14 cellular contexts compared by ENCODE assay signal in genomic region chr14:75422169-75422568, GRCh38. TPM values are rescaled to one million over a fixed set of nuclear protein-coding genes. Genes with fewer than 3 reads are reported as not detected.
DNase-seq lines count a peak whose midpoint lies in the region; ATAC-seq, FAIRE-seq and TF ChIP-seq lines count a peak whose summit lies in the region.
"Had no signal": no experiment of that assay in that cellular context is flagged by ENCODE, and none has a peak within 500 bp of the region (broad histone marks: within the 10 kb centered on the region; RNA-seq: fewer than 3 reads in every experiment).

No MANE protein-coding gene starts in this region.

- H3K4me2 ChIP-seq in A549: peak overlapping the region; percentile 11; the same call in 1 of the 3 replicates
- no peak overlapping the region for H3K4me2 ChIP-seq in hepatocyte

- H4K20me1 ChIP-seq in hepatocyte (ENCODE audit: insufficient read depth, poor library complexity, severe bottlenecking): no peaks in the 10 kb centered on the region

- no peaks in the 10 kb centered on the region for H3K36me3 Mint-ChIP-seq in chondrocyte (ENCODE audit: low read depth)
- H3K36me3 Mint-ChIP-seq: natural killer cell had no signal

- H3K27ac Mint-ChIP-seq in chondrocyte (ENCODE audit: unreplicated experiment): no peak overlapping the region
- H3K27ac Mint-ChIP-seq: activated naive CD4-positive, alpha-beta T cell treated with anti-CD3 and anti-CD28 coated beads, Interleukin-2, amount 10 ng/mL, durations not matched to agents 7 days and 5 days; CD8-positive, alpha-beta memory T cell; natural killer cell had no signal

- H3K9me3 ChIP-seq in A549: peaks cover 7% of the 10 kb centered on the region; the same call in 1 of the 3 replicates
- H3K9me3 ChIP-seq in hepatocyte (ENCODE audit: low read depth): no peaks in the 10 kb centered on the region
- no peaks in the 10 kb centered on the region for H3K9me3 ChIP-seq in body of pancreas

- peak overlapping the region; percentile 24 to 54; a peak in 4 of 6 replicates for H3K27ac ChIP-seq in A549
- H3K27ac ChIP-seq in hepatocyte: no peak overlapping the region
- no peak overlapping the region for H3K27ac ChIP-seq in body of pancreas

- H3K27me3 Mint-ChIP-seq in chondrocyte (ENCODE audit: low read depth): no peaks in the 10 kb centered on the region

- POLR2A ChIA-PET in A549 (lab: Yijun Ruan, JAX): no interaction called here

- ATAC-seq in A549: peak; percentile 88 to 94
- ATAC-seq in body of pancreas: no peak
- ATAC-seq: GM12878, natural killer cell had no signal

- H3K9me2 ChIP-seq in hepatocyte (replicated peaks; ENCODE audit: insufficient read depth): no peaks in the 10 kb centered on the region

- TF ChIP-seq POLR2A in A549 (IDR thresholded peaks at IDR 0.05; ENCODE audit: low read length): no peak
- TF ChIP-seq POLR2A in body of pancreas (IDR thresholded peaks at IDR 0.05): no peak

- peaks cover 3% of the 10 kb centered on the region for H3K9me3 Mint-ChIP-seq in chondrocyte (ENCODE audit: low read depth)
- H3K9me3 Mint-ChIP-seq: natural killer cell had no signal

- H3K36me3 ChIP-seq in hepatocyte (replicated peaks; ENCODE audit: insufficient read depth, low read depth) (no peaks in the 10 kb centered on the region), body of pancreas (replicated peaks in 1 of 2; ENCODE audit: insufficient read depth in 1 of 2, low read depth in 2 of 2) (no peaks in the 10 kb centered on the region)

- intact Hi-C loops in body of pancreas (cut with DNase I): no loop called here

- H3K27me3 ChIP-seq in hepatocyte: no peaks in the 10 kb centered on the region
- H3K27me3 ChIP-seq in body of pancreas: no peaks in the 10 kb centered on the region

- no peak for TF ChIP-seq CTCF in A549 (IDR thresholded peaks at IDR 0.05)
- no peak for TF ChIP-seq CTCF in hepatocyte (IDR thresholded peaks at IDR 0.05; ENCODE audit: poor library complexity)
- TF ChIP-seq CTCF in body of pancreas (IDR thresholded peaks at IDR 0.05): no peak
- no peak for TF ChIP-seq CTCF in chondrocyte (IDR thresholded peaks at IDR 0.05)

- no peak for TF ChIP-seq RAD21 in A549 (conservative IDR thresholded peaks at IDR 0.05 in 1 of 2, IDR thresholded peaks at IDR 0.05 in 1 of 2)

- WGBS in A549 (ENCODE audit: missing lambda C conversion rate): 19% methylated on average over 8 of the region's 8 CpGs
- 84% methylated on average over 8 of the region's 8 CpGs for WGBS in hepatocyte (ENCODE audit: low lambda C conversion rate, missing lambda C conversion rate)
- WGBS in body of pancreas, 2 donors: 75 to 80% methylated on average over 8 of the region's 8 CpGs

- peak in 1 of 2 experiments; percentile 47; a peak in 2 of 5 replicates for TF ChIP-seq EP300 in A549 (IDR thresholded peaks at IDR 0.05)

- H3K79me2 ChIP-seq in hepatocyte: no peaks in the 10 kb centered on the region

- H3K4me1 ChIP-seq in A549 (peaks cover 38% of the 10 kb centered on the region), hepatocyte (ENCODE audit: insufficient read depth) (peaks cover 12% of the 10 kb centered on the region), body of pancreas (peaks cover 19% of the 10 kb centered on the region)

- FAIRE-seq in A549 (lab: Jason Lieb, UNC): no peak
- FAIRE-seq: GM12878 had no signal

- CTCF ChIA-PET in A549 (lab: Yijun Ruan, JAX): interaction anchor here (1.0 kb wide), 1 partner anchor 17 kb away, joined by 3 read pairs; no protein-coding TSS in a partner anchor

- no peak overlapping the region for H3K4me3 Mint-ChIP-seq in chondrocyte (ENCODE audit: unreplicated experiment)
- H3K4me3 Mint-ChIP-seq: activated naive CD4-positive, alpha-beta T cell treated with anti-CD3 and anti-CD28 coated beads, Interleukin-2, amount 10 ng/mL, durations not matched to agents 7 days and 5 days; CD8-positive, alpha-beta memory T cell; natural killer cell had no signal

- peak; percentile 52 to 74 for DNase-seq in A549 (ENCODE audit: low read depth in 1 of 2, low spot score in 1 of 2)
- DNase-seq in EL: peak; percentile 78
- peak; percentile 97 for DNase-seq in RKO (ENCODE audit: low spot score)
- DNase-seq in glomerular visceral epithelial cell (ENCODE audit: extremely low spot score): peak; percentile 31
- no peak for DNase-seq in hepatocyte (ENCODE audit: low spot score)
- no peak for DNase-seq in body of pancreas
- no peak for DNase-seq in chondrocyte (ENCODE audit: low spot score)
- DNase-seq in pons (ENCODE audit: low spot score): no peak
- DNase-seq: activated naive CD4-positive, alpha-beta T cell treated with anti-CD3 and anti-CD28 coated beads, Interleukin-2, amount 10 ng/mL, durations not matched to agents 7 days and 5 days; CD8-positive, alpha-beta memory T cell; effector CD8-positive, alpha-beta T cell; natural killer cell; NCI-H1694 had no signal

- no peak overlapping the region for H2AFZ ChIP-seq in hepatocyte

- H3K4me1 Mint-ChIP-seq in chondrocyte (ENCODE audit: low read depth): peaks cover 6% of the 10 kb centered on the region
- H3K4me1 Mint-ChIP-seq: natural killer cell had no signal

- H3K4me3 ChIP-seq in A549: no peak overlapping the region
- H3K4me3 ChIP-seq in hepatocyte: no peak overlapping the region
- no peak overlapping the region for H3K4me3 ChIP-seq in body of pancreas
- H3K4me3 ChIP-seq: GM12878 had no signal

TF ChIP-seq in A549, 52 proteins besides CTCF, POLR2A, EP300 and RAD21:
- no peak for TF ChIP-seq EHMT2 (IDR thresholded peaks at IDR 0.05; ENCODE audit: low read depth)
- peak; percentile 84 for TF ChIP-seq MAX (IDR thresholded peaks at IDR 0.05)
- peak; percentile 8 for TF ChIP-seq MAFK (IDR thresholded peaks at IDR 0.05; ENCODE audit: partially characterized antibody)
- TF ChIP-seq SREBF2 (IDR thresholded peaks at IDR 0.05): no peak
- peak; percentile 60 for TF ChIP-seq JUNB (IDR thresholded peaks at IDR 0.05)
- peak; percentile 37; the same call in 1 of the 2 replicates for TF ChIP-seq E2F6 (IDR thresholded peaks at IDR 0.05; ENCODE audit: borderline replicate concordance, low read depth)
- TF ChIP-seq USF2 (IDR thresholded peaks at IDR 0.05): peak; percentile 79
- TF ChIP-seq CBX2 (IDR thresholded peaks at IDR 0.05; ENCODE audit: borderline replicate concordance, low read depth): no peak
- peak; percentile 24 to 47; a peak in 2 of 4 replicates for TF ChIP-seq CEBPB (IDR thresholded peaks at IDR 0.05)
- TF ChIP-seq ZFP36 (IDR thresholded peaks at IDR 0.05; ENCODE audit: borderline replicate concordance, partially characterized antibody): no peak
- no peak for TF ChIP-seq RARB (CRISPR knock-in tag; IDR thresholded peaks at IDR 0.05)
- 0 out of 2 replicates have a peak, but pooled peaks have one; percentile 14 for TF ChIP-seq FOSL2 (IDR thresholded peaks at IDR 0.05)
- peak; percentile 79 for TF ChIP-seq FOSL2 (CRISPR knock-in tag; IDR thresholded peaks at IDR 0.05)
- no peak for TF ChIP-seq JUN (IDR thresholded peaks at IDR 0.05)
- no peak for TF ChIP-seq SMC3 (IDR thresholded peaks at IDR 0.05)
- TF ChIP-seq HOXB5 (CRISPR knock-in tag; IDR thresholded peaks at IDR 0.05): no peak
- no peak for TF ChIP-seq ATOH8 (CRISPR knock-in tag; IDR thresholded peaks at IDR 0.05; ENCODE audit: low read depth)
- TF ChIP-seq HOXA7 (CRISPR knock-in tag; IDR thresholded peaks at IDR 0.05): no peak

RNA-seq across cellular contexts. Expression of gene JDP2, which starts 5.7 kb away (rescaled TPM):
- polyA plus RNA-seq in A549 (2011; rRNA removed) (17.2 and 31.2 TPM in 2 replicates), A549 (2017; fragmentation: RNase III; extraction: RNeasy Plus Mini Kit Qiagen cat#74134 plus additional on column Dnase treatment) (22.4 to 25.4 TPM (median 23.2 TPM) in 3 replicates), hepatocyte (79.9 and 85.4 TPM in 2 replicates)
- polyA plus RNA-seq in A549 (2012; cell fraction: cytosol; rRNA removed): 36.1 and 38.3 TPM in 2 replicates
- 25.5 and 27.7 TPM in 2 replicates for polyA plus RNA-seq in A549 (2012; cell fraction: nucleus; rRNA removed)
- polyA minus RNA-seq in A549 (2011; rRNA and poly(A)+ RNA removed): 15.0 and 24.1 TPM in 2 replicates
- total RNA-seq in hepatocyte (68.9 and 89.0 TPM in 2 replicates), body of pancreas (10 to 100 TPM; 16.8 to 17.9 TPM), chondrocyte (25.9 to 78.0 TPM (median 72.2 TPM) in 3 replicates)
- polyA plus RNA-seq: CD8-positive, alpha-beta memory T cell had no signal

Comparison
In these comparisons a context has a peak if more than half of its experiments do, and no peak if none do; other contexts are left out.
1. DNase-seq: peak in A549 (2 of 2), EL (single experiment), RKO (single experiment) and glomerular visceral epithelial cell (single experiment); none in hepatocyte (single experiment), body of pancreas (0 of 4), chondrocyte (single experiment) and pons (single experiment).
2. H3K27ac ChIP-seq: peak in A549 (2 of 2); none in hepatocyte (single experiment) and body of pancreas (0 of 4).